ENCODE assay signal across 10 cellular contexts in genomic region chr7:100166317-100166940, GRCh38. TPM values are rescaled to one million over a fixed set of nuclear protein-coding genes. Genes with fewer than 3 reads are reported as not detected.
A peak's percentile ranks its signal among the peaks of the same experiment; 100 is the strongest.
DNase-seq lines count a peak whose midpoint lies in the region; ATAC-seq and TF ChIP-seq lines count a peak whose summit lies in the region.
"Had no signal": no experiment of that assay in that cellular context is flagged by ENCODE, and none has a peak within 500 bp of the region (broad histone marks: within the 10 kb centered on the region; RNA-seq: fewer than 3 reads in every experiment).

No MANE protein-coding gene starts in this region.

- TF ChIP-seq POLR2A in IMR-90 (IDR thresholded peaks at IDR 0.05; ENCODE audit: low read depth, low read length), result no peak

- CTCF ChIA-PET in IMR-90 (lab: Yijun Ruan, JAX), result no interaction called here
- CTCF ChIA-PET in activated CD8-positive, alpha-beta T cell treated with anti-CD3 and anti-CD28 coated beads for 36 hours (lab: Charles Lee), result interaction anchor here (1.0 to 3.8 kb wide), 9 partner anchors 9 to 51 kb away, joined by 3 to 17 read pairs (median 10); partner anchors contain the start of genes GPC2, LAMTOR4 and STAG3

- 68% methylated on average over 8 of the region's 16 CpGs; no CpG with 5 or more reads in 1 of the 2 experiments for WGBS in IMR-90 (ENCODE audit: extremely low coverage in 2 of 2, insufficient read length in 1 of 2), 2 experiments

- no peak overlapping the region for H3K4me3 ChIP-seq in IMR-90 (ENCODE audit: insufficient read depth, low read depth, low read length)
- H3K4me3 ChIP-seq in dorsolateral prefrontal cortex, result peak overlapping the region in 36 of 59 donors; percentile 3 to 64 (median 38)
- H3K4me3 ChIP-seq: lung had no signal

- no peak overlapping the region for H2BK5ac ChIP-seq in IMR-90 (ENCODE audit: low read depth, low read length, poor library complexity, severe bottlenecking)

- BruUV-seq in IMR-90 (replicated peaks; lab: Mats Ljungman, UMichigan), result no TSS peak

- no peak for TF ChIP-seq RAD21 in IMR-90 (IDR thresholded peaks at IDR 0.05; ENCODE audit: low read length)

- H3K4ac ChIP-seq in IMR-90 (ENCODE audit: low read depth, low read length), result no peak overlapping the region

- H3K27me3 Mint-ChIP-seq in activated CD8-positive, alpha-beta T cell treated with anti-CD3 and anti-CD28 coated beads for 36 hours, result peaks cover 9% of the 10 kb centered on the region

- peak overlapping the region; percentile 45 for H3K4me3 Mint-ChIP-seq in activated CD8-positive, alpha-beta T cell treated with anti-CD3 and anti-CD28 coated beads for 36 hours

- peaks cover 6% of the 10 kb centered on the region for H3K4me1 ChIP-seq in IMR-90 (ENCODE audit: control insufficient read depth, insufficient read depth, low read length)

- TF ChIP-seq CTCF in IMR-90 (conservative IDR thresholded peaks at IDR 0.05; ENCODE audit: low read depth, low read length), result no peak
- no peak for TF ChIP-seq CTCF in activated CD8-positive, alpha-beta T cell treated with anti-CD3 and anti-CD28 coated beads for 36 hours (IDR thresholded peaks at IDR 0.05)
- TF ChIP-seq CTCF in dorsolateral prefrontal cortex (IDR thresholded peaks at IDR 0.05 in 54 of 56, conservative IDR thresholded peaks at IDR 0.05 in 2 of 56; ENCODE audit: low read depth in 1 of 56, partially characterized antibody in 56 of 56), result no peak

- H3K4me1 Mint-ChIP-seq in activated CD8-positive, alpha-beta T cell treated with anti-CD3 and anti-CD28 coated beads for 36 hours (ENCODE audit: low read depth), result peaks cover 77% of the 10 kb centered on the region

- no peak overlapping the region for H3K14ac ChIP-seq in IMR-90 (replicated peaks; ENCODE audit: low read depth, low read length)

- H4K8ac ChIP-seq in IMR-90 (ENCODE audit: low read depth in 2 of 2, low read length in 2 of 2), result no peak overlapping the region

- H3K36me3 ChIP-seq in IMR-90 (ENCODE audit: control insufficient read depth, insufficient read depth, low read length), result no peaks in the 10 kb centered on the region
- H3K36me3 ChIP-seq: brain microvascular endothelial cell had no signal

- no peak overlapping the region for H3K9ac ChIP-seq in IMR-90 (ENCODE audit: low read depth, low read length)

- no peak overlapping the region for H3K23ac ChIP-seq in IMR-90 (ENCODE audit: low read depth, low read length)

- no peak overlapping the region for H4K5ac ChIP-seq in IMR-90 (ENCODE audit: low read depth, low read length)

- H4K20me1 ChIP-seq in IMR-90 (ENCODE audit: insufficient read depth, low read length), result no peaks in the 10 kb centered on the region

- H3K27ac ChIP-seq in IMR-90 (ENCODE audit: insufficient read depth, low read length) (no peak overlapping the region), dorsolateral prefrontal cortex (peak overlapping the region in 4 of 59 donors; percentile 2 to 25 (median 15))
- H3K27ac ChIP-seq: brain microvascular endothelial cell had no signal

- H3K36me3 Mint-ChIP-seq in activated CD8-positive, alpha-beta T cell treated with anti-CD3 and anti-CD28 coated beads for 36 hours (ENCODE audit: low read depth), result no peaks in the 10 kb centered on the region

- peaks cover 3% of the 10 kb centered on the region; the same call in 1 of the 2 replicates for H3K9me1 ChIP-seq in IMR-90 (ENCODE audit: insufficient read depth, low read length)

- H3K4me2 ChIP-seq in IMR-90 (ENCODE audit: low read depth, low read length), result no peak overlapping the region

- dilution Hi-C loops in IMR-90 (cut with HindIII; ENCODE audit: low sequenced_read_pairs, unreplicated experiment), result no loop called here

- no peak overlapping the region for H2BK15ac ChIP-seq in IMR-90 (ENCODE audit: low read depth, low read length)

- POLR2A ChIA-PET in IMR-90 (lab: Charles Lee; ENCODE audit: unreplicated experiment), result no interaction called here
- POLR2A ChIA-PET in activated CD8-positive, alpha-beta T cell treated with anti-CD3 and anti-CD28 coated beads for 36 hours (lab: Charles Lee), result interaction anchor here (1.1 to 2.3 kb wide), 6 partner anchors 9 to 262 kb away, joined by 3 to 18 read pairs (median 6); partner anchors contain the start of genes GPC2, PVRIG, STAG3 and ZCWPW1

- in situ Hi-C loops in IMR-90 (cut with MboI; ENCODE audit: low sequenced_read_pairs), result no loop called here

- peaks cover 0 to 8% of the 10 kb centered on the region in 2 experiments; a peak in 1 of 4 replicates for H3K79me1 ChIP-seq in IMR-90 (ENCODE audit: low read depth in 1 of 2, low read length in 2 of 2)

- H2AFZ ChIP-seq in IMR-90 (replicated peaks; ENCODE audit: low read length, poor library complexity), result peak overlapping the region; percentile 14

- H2BK20ac ChIP-seq in IMR-90 (ENCODE audit: low read depth, low read length), result no peak overlapping the region

- peak overlapping the region; percentile 79 for H3K27ac Mint-ChIP-seq in activated CD8-positive, alpha-beta T cell treated with anti-CD3 and anti-CD28 coated beads for 36 hours

- H3K18ac ChIP-seq in IMR-90 (ENCODE audit: low read depth, low read length), result no peak overlapping the region

- no peak overlapping the region for H2AK5ac ChIP-seq in IMR-90 (ENCODE audit: low read depth, low read length)

- H3K27me3 ChIP-seq in IMR-90 (ENCODE audit: control insufficient read depth, insufficient read depth, low read length) (no peaks in the 10 kb centered on the region), dorsolateral prefrontal cortex (peaks cover 0 to 21% (median 0%) of the 10 kb centered on the region in 45 donors)

- H3K9me3 ChIP-seq in IMR-90 (ENCODE audit: control insufficient read depth, insufficient read depth, low read length), result no peaks in the 10 kb centered on the region

- no peak overlapping the region for H4K91ac ChIP-seq in IMR-90 (ENCODE audit: insufficient read depth, low read depth, low read length)

- ATAC-seq in IMR-90 (ENCODE audit: low read depth) (no peak), HG03025 (IDR thresholded peaks at IDR 0.05; ENCODE audit: low FRiP score, unreplicated experiment) (no peak)
- peak; percentile 66 for ATAC-seq in activated CD8-positive, alpha-beta T cell treated with anti-CD3 and anti-CD28 coated beads for 36 hours
- ATAC-seq in stimulated activated naive CD8-positive, alpha-beta T cell treated with anti-CD3 and anti-CD28 coated beads, Interleukin-15, Interleukin-2, amounts not matched to agents 100 U/mL and 50 U/mL, for 24 hours, result peak; percentile 71

- H2AK9ac ChIP-seq in IMR-90 (replicated peaks; ENCODE audit: low read depth, low read length, poor library complexity), result peak overlapping the region; percentile 82

- DNase-seq in IMR-90, result no peak
- DNase-seq in activated CD8-positive, alpha-beta T cell treated with anti-CD3 and anti-CD28 coated beads for 36 hours, result peak; percentile 76
- DNase-seq in dorsolateral prefrontal cortex, result no peak
- DNase-seq in stimulated activated naive CD8-positive, alpha-beta T cell treated with anti-CD3 and anti-CD28 coated beads, Interleukin-15, Interleukin-2, amounts not matched to agents 100 U/mL and 50 U/mL, for 24 hours, result peak; percentile 47
- DNase-seq in NCI-H1417 (lab: John Stamatoyannopoulos, UW), result no peak
- no peak for DNase-seq in hippocampal formation (lab: John Stamatoyannopoulos, UW)
- DNase-seq: brain microvascular endothelial cell, NCI-H1092 treated with DMSO at 0.1 percent for 48 hours had no signal

- no peak overlapping the region for H2BK120ac ChIP-seq in IMR-90 (ENCODE audit: low read depth, low read length)

- no peak overlapping the region for H3K56ac ChIP-seq in IMR-90 (ENCODE audit: extremely low read depth, insufficient read depth, low read length)

- H3K9me3 Mint-ChIP-seq in activated CD8-positive, alpha-beta T cell treated with anti-CD3 and anti-CD28 coated beads for 36 hours, result no peaks in the 10 kb centered on the region

- intact Hi-C loops in IMR-90 (cut with micrococcal nuclease), result no loop called here
- intact Hi-C loops in activated CD8-positive, alpha-beta T cell treated with anti-CD3 and anti-CD28 coated beads for 36 hours (cut with micrococcal nuclease), result no loop called here
- intact Hi-C loops in dorsolateral prefrontal cortex (cut with DNase I), result no loop called here

RNA-seq across cellular contexts. Expression of gene GAL3ST4, which starts 2.0 kb away (rescaled TPM):
- total RNA-seq in IMR-90 (2012; rRNA removed) (0.90 and 1.1 TPM in 2 replicates), dorsolateral prefrontal cortex (10 to 100 TPM in 13 of 120 experiments, 1 to 10 TPM in 107; 2.6 to 14.0 (median 6.2) TPM)
- polyA plus RNA-seq in IMR-90 (2012; rRNA removed), result 7.3 and 8.5 TPM in 2 replicates
- polyA plus RNA-seq in IMR-90 (2012; cell fraction: cytosol; rRNA removed), result 7.1 and 9.8 TPM in 2 replicates
- polyA plus RNA-seq in IMR-90 (2012; cell fraction: nucleus; rRNA removed; ENCODE audit: low replicate concordance), result 11.3 and 13.2 TPM in 2 replicates
- total RNA-seq in activated CD8-positive, alpha-beta T cell treated with anti-CD3 and anti-CD28 coated beads for 36 hours, result 1 to 10 TPM; 2.4 to 2.7 TPM

RNA-seq across cellular contexts. Expression of gene TRAPPC14, which starts 7.9 kb away (rescaled TPM):
- 4.4 and 4.5 TPM in 2 replicates for total RNA-seq in IMR-90 (2012; rRNA removed)
- 14.1 and 15.9 TPM in 2 replicates for polyA plus RNA-seq in IMR-90 (2012; rRNA removed)
- 6.7 and 16.7 TPM in 2 replicates for polyA plus RNA-seq in IMR-90 (2012; cell fraction: cytosol; rRNA removed)
- polyA plus RNA-seq in IMR-90 (2012; cell fraction: nucleus; rRNA removed; ENCODE audit: low replicate concordance), result 41.4 and 101 TPM in 2 replicates
- total RNA-seq in activated CD8-positive, alpha-beta T cell treated with anti-CD3 and anti-CD28 coated beads for 36 hours, result 10 to 100 TPM; 15.7 to 17.4 TPM
- total RNA-seq in dorsolateral prefrontal cortex, result 10 to 100 TPM; 16.3 to 52.5 (median 30.3) TPM

RNA-seq across cellular contexts. Expression of gene GPC2, which starts 10.8 kb away (rescaled TPM):
- total RNA-seq in IMR-90 (2012; rRNA removed) (1.4 and 1.8 TPM in 2 replicates), dorsolateral prefrontal cortex (1 to 10 TPM in 118 of 120 experiments, under 1 TPM in 2; 0.84 to 7.1 (median 2.4) TPM)
- polyA plus RNA-seq in IMR-90 (2012; rRNA removed), result 5.7 and 6.0 TPM in 2 replicates
- polyA plus RNA-seq in IMR-90 (2012; cell fraction: cytosol; rRNA removed), result 2.1 and 2.2 TPM in 2 replicates
- polyA plus RNA-seq in IMR-90 (2012; cell fraction: nucleus; rRNA removed; ENCODE audit: low replicate concordance), result 27.1 and 61.9 TPM in 2 replicates
- total RNA-seq in activated CD8-positive, alpha-beta T cell treated with anti-CD3 and anti-CD28 coated beads for 36 hours, result 1 to 10 TPM; 3.7 to 4.3 TPM

RNA-seq across cellular contexts. Expression of gene STAG3, which starts 11.3 kb away (rescaled TPM):
- total RNA-seq in IMR-90 (2012; rRNA removed), result 0.28 and 0.36 TPM in 2 replicates
- 0.47 and 0.65 TPM in 2 replicates for polyA plus RNA-seq in IMR-90 (2012; rRNA removed)
- 0.11 and 0.18 TPM in 2 replicates for polyA plus RNA-seq in IMR-90 (2012; cell fraction: cytosol; rRNA removed)
- 1.4 and 1.9 TPM in 2 replicates for polyA plus RNA-seq in IMR-90 (2012; cell fraction: nucleus; rRNA removed; ENCODE audit: low replicate concordance)
- total RNA-seq in activated CD8-positive, alpha-beta T cell treated with anti-CD3 and anti-CD28 coated beads for 36 hours, result 10 to 100 TPM; 13.2 to 15.8 TPM
- 1 to 10 TPM in 119 of 120 experiments, under 1 TPM in 1; 0.87 to 7.2 (median 2.7) TPM for total RNA-seq in dorsolateral prefrontal cortex

RNA-seq across cellular contexts. Expression of gene LAMTOR4, which starts 17.7 kb away (rescaled TPM):
- total RNA-seq in IMR-90 (2012; rRNA removed) (131 and 134 TPM in 2 replicates), dorsolateral prefrontal cortex (100 to 1,000 TPM in 106 of 120 experiments, 10 to 100 TPM in 14; 88.6 to 150 (median 113) TPM)
- polyA plus RNA-seq in IMR-90 (2012; rRNA removed), result 268 and 289 TPM in 2 replicates
- 524 and 774 TPM in 2 replicates for polyA plus RNA-seq in IMR-90 (2012; cell fraction: cytosol; rRNA removed)
- polyA plus RNA-seq in IMR-90 (2012; cell fraction: nucleus; rRNA removed; ENCODE audit: low replicate concordance), result 184 and 232 TPM in 2 replicates
- 100 to 1,000 TPM; 108 to 116 TPM for total RNA-seq in activated CD8-positive, alpha-beta T cell treated with anti-CD3 and anti-CD28 coated beads for 36 hours

Comparison
In these comparisons a context has a peak if more than half of its experiments do, and no peak if none do; other contexts are left out.
1. ATAC-seq: peak in activated CD8-positive, alpha-beta T cell treated with anti-CD3 and anti-CD28 coated beads for 36 hours (single experiment) and stimulated activated naive CD8-positive, alpha-beta T cell treated with anti-CD3 and anti-CD28 coated beads, Interleukin-15, Interleukin-2, amounts not matched to agents 100 U/mL and 50 U/mL, for 24 hours (single experiment); none in IMR-90 (single experiment) and HG03025 (single experiment).
2. DNase-seq: peak in activated CD8-positive, alpha-beta T cell treated with anti-CD3 and anti-CD28 coated beads for 36 hours (single experiment) and stimulated activated naive CD8-positive, alpha-beta T cell treated with anti-CD3 and anti-CD28 coated beads, Interleukin-15, Interleukin-2, amounts not matched to agents 100 U/mL and 50 U/mL, for 24 hours (single experiment); none in IMR-90 (single experiment), dorsolateral prefrontal cortex (0 of 10), NCI-H1417 (0 of 3) and hippocampal formation (0 of 2).